1 cellular context compared by ENCODE assay signal in genomic region chr11:27464155-27464759, GRCh38.
A peak's percentile ranks its signal among the peaks of the same experiment; 100 is the strongest.
TF ChIP-seq lines count a peak whose summit lies in the region.

No MANE protein-coding gene starts in this region.

TF ChIP-seq in HEK293, 187 proteins besides CTCF, POLR2A, EP300 and RAD21 (continued from another document):
- TF ChIP-seq PRDM6 (tag by site-specific recombination; IDR thresholded peaks at IDR 0.05) (peak; percentile 95), WT1 (tag by site-specific recombination; IDR thresholded peaks at IDR 0.05) (peak; percentile 100)
